In the genomic region with DNA sequence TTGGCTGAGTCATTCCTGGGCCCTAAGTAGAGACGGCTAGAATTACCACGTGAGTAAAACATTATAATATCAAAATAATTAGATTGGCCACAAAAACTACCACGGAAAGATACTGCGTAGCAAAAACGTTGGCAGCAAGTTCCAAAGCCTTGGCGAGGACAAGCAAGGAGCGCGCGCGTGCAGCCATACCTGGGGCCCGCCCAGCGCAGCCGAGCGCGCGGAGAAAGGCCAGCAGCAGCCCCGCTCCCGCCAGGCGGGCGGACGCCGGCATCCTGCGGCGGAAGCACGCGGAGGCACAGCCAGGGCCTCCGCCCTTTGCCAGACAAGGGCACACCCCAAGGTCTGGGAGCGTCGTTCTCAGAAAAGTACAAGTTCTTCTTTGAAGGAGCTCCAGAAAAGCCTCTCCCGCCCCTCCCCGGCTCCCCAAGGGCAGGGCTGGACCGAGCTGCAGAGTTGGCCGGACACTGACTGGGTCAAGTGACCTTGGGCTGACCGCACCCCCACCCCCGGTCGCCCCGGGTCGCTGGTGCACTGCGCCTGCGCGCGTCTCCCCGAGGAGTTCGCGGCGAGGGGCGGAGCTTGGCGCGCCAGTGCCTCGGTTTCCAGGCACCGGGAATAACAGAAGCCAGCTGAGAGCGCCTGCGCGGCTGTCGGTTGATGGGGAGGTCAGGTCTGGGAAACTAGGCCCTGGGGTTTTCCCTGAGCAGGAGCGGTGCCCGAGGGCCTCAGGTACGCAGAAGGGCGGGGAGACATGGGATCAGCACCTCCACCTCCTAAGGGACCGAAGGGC, we compare ENCODE assay signal across 1 cellular context.
TF ChIP-seq lines count a peak whose summit lies in the region.

A gene with protein sequence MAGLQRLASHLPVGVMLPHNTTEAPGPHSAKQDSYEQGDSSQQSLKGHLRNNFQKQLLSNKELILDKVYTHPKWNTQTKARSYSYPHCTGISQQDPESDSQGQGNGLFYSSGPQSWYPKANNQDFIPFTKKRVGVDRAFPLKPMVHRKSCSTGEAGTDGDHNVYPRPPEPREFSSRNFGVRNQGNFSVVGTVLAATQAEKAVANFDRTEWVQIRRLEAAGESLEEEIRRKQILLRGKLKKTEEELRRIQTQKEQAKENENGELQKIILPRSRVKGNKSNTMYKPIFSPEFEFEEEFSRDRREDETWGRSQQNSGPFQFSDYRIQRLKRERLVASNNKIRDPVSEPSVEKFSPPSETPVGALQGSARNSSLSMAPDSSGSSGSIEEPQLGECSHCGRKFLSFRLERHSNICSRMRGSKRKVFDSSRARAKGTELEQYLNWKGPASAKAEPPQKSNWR (plus strand): TSS at position 621 of the 790 bp plus-strand sequence. CDS start 933 bp downstream, outside the sequence.

TF ChIP-seq in HepG2, 621 proteins besides CTCF, POLR2A, EP300 and RAD21 (continued from another document):
- TF ChIP-seq NR0B2 (CRISPR knock-in tag; IDR thresholded peaks at IDR 0.05) (peak; percentile 25; the same call in 1 of the 2 replicates), ZNF335 (CRISPR knock-in tag; IDR thresholded peaks at IDR 0.05) (no peak), ERF (CRISPR knock-in tag; IDR thresholded peaks at IDR 0.05) (no peak), ATF5 (CRISPR knock-in tag; IDR thresholded peaks at IDR 0.05; ENCODE audit: low read depth) (no peak), SRSF9 (IDR thresholded peaks at IDR 0.05; ENCODE audit: borderline replicate concordance, insufficient read depth, low read depth, low read length, poor library complexity, severe bottlenecking) (no peak), ZZZ3 (CRISPR knock-in tag; IDR thresholded peaks at IDR 0.05; ENCODE audit: borderline replicate concordance) (no peak), GZF1 (CRISPR knock-in tag; IDR thresholded peaks at IDR 0.05) (no peak), ZNF589 (CRISPR knock-in tag; conservative IDR thresholded peaks at IDR 0.05) (0 out of 2 replicates have a peak, but pooled peaks have one; percentile 36), REST (IDR thresholded peaks at IDR 0.05; ENCODE audit: borderline replicate concordance in 1 of 2, low read depth in 1 of 2, low read length in 2 of 2) (no peak)
- TF ChIP-seq, protein P1, sequence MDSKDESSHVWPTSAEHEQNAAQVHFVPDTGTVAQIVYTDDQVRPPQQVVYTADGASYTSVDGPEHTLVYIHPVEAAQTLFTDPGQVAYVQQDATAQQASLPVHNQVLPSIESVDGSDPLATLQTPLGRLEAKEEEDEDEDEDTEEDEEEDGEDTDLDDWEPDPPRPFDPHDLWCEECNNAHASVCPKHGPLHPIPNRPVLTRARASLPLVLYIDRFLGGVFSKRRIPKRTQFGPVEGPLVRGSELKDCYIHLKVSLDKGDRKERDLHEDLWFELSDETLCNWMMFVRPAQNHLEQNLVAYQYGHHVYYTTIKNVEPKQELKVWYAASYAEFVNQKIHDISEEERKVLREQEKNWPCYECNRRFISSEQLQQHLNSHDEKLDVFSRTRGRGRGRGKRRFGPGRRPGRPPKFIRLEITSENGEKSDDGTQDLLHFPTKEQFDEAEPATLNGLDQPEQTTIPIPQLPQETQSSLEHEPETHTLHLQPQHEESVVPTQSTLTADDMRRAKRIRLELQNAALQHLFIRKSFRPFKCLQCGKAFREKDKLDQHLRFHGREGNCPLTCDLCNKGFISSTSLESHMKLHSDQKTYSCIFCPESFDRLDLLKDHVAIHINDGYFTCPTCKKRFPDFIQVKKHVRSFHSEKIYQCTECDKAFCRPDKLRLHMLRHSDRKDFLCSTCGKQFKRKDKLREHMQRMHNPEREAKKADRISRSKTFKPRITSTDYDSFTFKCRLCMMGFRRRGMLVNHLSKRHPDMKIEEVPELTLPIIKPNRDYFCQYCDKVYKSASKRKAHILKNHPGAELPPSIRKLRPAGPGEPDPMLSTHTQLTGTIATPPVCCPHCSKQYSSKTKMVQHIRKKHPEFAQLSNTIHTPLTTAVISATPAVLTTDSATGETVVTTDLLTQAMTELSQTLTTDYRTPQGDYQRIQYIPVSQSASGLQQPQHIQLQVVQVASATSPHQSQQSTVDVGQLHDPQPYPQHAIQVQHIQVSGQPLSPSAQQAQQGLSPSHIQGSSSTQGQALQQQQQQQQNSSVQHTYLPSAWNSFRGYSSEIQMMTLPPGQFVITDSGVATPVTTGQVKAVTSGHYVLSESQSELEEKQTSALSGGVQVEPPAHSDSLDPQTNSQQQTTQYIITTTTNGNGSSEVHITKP (CRISPR knock-in tag; IDR thresholded peaks at IDR 0.05; ENCODE audit: low read depth), result peak; percentile 46; the same call in 1 of the 2 replicates
TF ChIP-seq in HepG2: peak in this region for 263.
